8 cellular contexts compared by ENCODE assay signal in genomic region chr10:6164271-6165095, GRCh38. TPM values are rescaled to one million over a fixed set of nuclear protein-coding genes. Genes with fewer than 3 reads are reported as not detected.
DNase-seq lines count a peak whose midpoint lies in the region; ATAC-seq lines count a peak whose summit lies in the region.

No MANE protein-coding gene starts in this region.

- peak overlapping the region; percentile 93 for H3K4me3 Mint-ChIP-seq in T-helper 1 cell treated with Interleukin-12 subunit alpha and Interleukin-12 subunit beta and Interleukin-4 antibody, amounts not matched to agents 30 μg/mL and 1 μg/mL, for 36 hours
- peak overlapping the region; percentile 95 for H3K4me3 Mint-ChIP-seq in activated T-cell treated with anti-CD3 and anti-CD28 coated beads, Interleukin-2, amount 50 U/mL, for 72 hours

- H3K27me3 ChIP-seq in stomach smooth muscle (ENCODE audit: control insufficient read depth in 1 of 2, insufficient read depth in 2 of 2, low read length in 2 of 2): no peaks in the 10 kb centered on the region

- H3K36me3 ChIP-seq in stomach smooth muscle (ENCODE audit: control insufficient read depth in 2 of 2, insufficient read depth in 2 of 2, low read length in 2 of 2): peaks cover 0 to 2% of the 10 kb centered on the region in 2 donors

- H3K9ac ChIP-seq in stomach smooth muscle (ENCODE audit: low read length in 2 of 2): peak overlapping the region; percentile 94 to 95

- peaks cover 28% of the 10 kb centered on the region for H3K4me1 ChIP-seq in stomach smooth muscle (ENCODE audit: control insufficient read depth, insufficient read depth, low read length)

- H3K27me3 Mint-ChIP-seq in T-helper 1 cell treated with Interleukin-12 subunit alpha and Interleukin-12 subunit beta and Interleukin-4 antibody, amounts not matched to agents 30 μg/mL and 1 μg/mL, for 36 hours (ENCODE audit: low read depth): no peaks in the 10 kb centered on the region
- no peaks in the 10 kb centered on the region for H3K27me3 Mint-ChIP-seq in activated T-cell treated with anti-CD3 and anti-CD28 coated beads, Interleukin-2, amount 50 U/mL, for 72 hours (ENCODE audit: low read depth)

- H3K9me3 ChIP-seq in stomach smooth muscle (ENCODE audit: control insufficient read depth in 2 of 2, low read length in 2 of 2): no peaks in the 10 kb centered on the region

- no peak for ATAC-seq in activated T-cell treated with anti-CD3 and anti-CD28 coated beads, Interleukin-2, amount 50 U/mL, for 72 hours (replicated peaks in 1 of 2)
- ATAC-seq in HG02678 (IDR thresholded peaks at IDR 0.05; ENCODE audit: unreplicated experiment): no peak
- no peak for ATAC-seq in GM19324 (IDR thresholded peaks at IDR 0.05; ENCODE audit: low FRiP score, unreplicated experiment)

- H3K4me1 Mint-ChIP-seq in T-helper 1 cell treated with Interleukin-12 subunit alpha and Interleukin-12 subunit beta and Interleukin-4 antibody, amounts not matched to agents 30 μg/mL and 1 μg/mL, for 36 hours (ENCODE audit: low read depth): peaks cover 54% of the 10 kb centered on the region
- H3K4me1 Mint-ChIP-seq in activated T-cell treated with anti-CD3 and anti-CD28 coated beads, Interleukin-2, amount 50 U/mL, for 72 hours (ENCODE audit: low read depth): peaks cover 70% of the 10 kb centered on the region

- no peaks in the 10 kb centered on the region for H3K9me3 Mint-ChIP-seq in T-helper 1 cell treated with Interleukin-12 subunit alpha and Interleukin-12 subunit beta and Interleukin-4 antibody, amounts not matched to agents 30 μg/mL and 1 μg/mL, for 36 hours
- no peaks in the 10 kb centered on the region for H3K9me3 Mint-ChIP-seq in activated T-cell treated with anti-CD3 and anti-CD28 coated beads, Interleukin-2, amount 50 U/mL, for 72 hours

- H3K4me3 ChIP-seq in iPS-11a (ENCODE audit: low read depth, low read length): peak overlapping the region; percentile 41
- peak overlapping the region; percentile 84 to 86 for H3K4me3 ChIP-seq in stomach smooth muscle (ENCODE audit: low read length in 2 of 2)

- DNase-seq in T-helper 1 cell (no peak), NOMO-1 (lab: John Stamatoyannopoulos, UW; ENCODE audit: unreplicated experiment in 2 of 2) (no peak)
- DNase-seq in activated T-cell treated with anti-CD3 and anti-CD28 coated beads, Interleukin-2, amount 50 U/mL, for 72 hours: peak in 1 of 2 donors; percentile 31

- peak overlapping the region; percentile 86 for H3K27ac Mint-ChIP-seq in T-helper 1 cell treated with Interleukin-12 subunit alpha and Interleukin-12 subunit beta and Interleukin-4 antibody, amounts not matched to agents 30 μg/mL and 1 μg/mL, for 36 hours
- peak overlapping the region; percentile 98 for H3K27ac Mint-ChIP-seq in activated T-cell treated with anti-CD3 and anti-CD28 coated beads, Interleukin-2, amount 50 U/mL, for 72 hours

- peak overlapping the region; percentile 94 for H3K27ac ChIP-seq in stomach smooth muscle (ENCODE audit: low read length)

- peaks cover 20% of the 10 kb centered on the region for H3K36me3 Mint-ChIP-seq in T-helper 1 cell treated with Interleukin-12 subunit alpha and Interleukin-12 subunit beta and Interleukin-4 antibody, amounts not matched to agents 30 μg/mL and 1 μg/mL, for 36 hours (ENCODE audit: low read depth)
- H3K36me3 Mint-ChIP-seq in activated T-cell treated with anti-CD3 and anti-CD28 coated beads, Interleukin-2, amount 50 U/mL, for 72 hours (ENCODE audit: insufficient read depth in 2 of 2): peaks cover 5 to 24% of the 10 kb centered on the region in 2 donors

RNA-seq across cellular contexts. Expression of gene PFKFB3, which starts 38.2 kb away (rescaled TPM):
- total RNA-seq in activated T-cell treated with anti-CD3 and anti-CD28 coated beads, Interleukin-2, amount 50 U/mL, for 72 hours: 100 to 1,000 TPM; 120 to 153 TPM
